ENCODE assay signal across 8 cellular contexts in the genomic region with DNA sequence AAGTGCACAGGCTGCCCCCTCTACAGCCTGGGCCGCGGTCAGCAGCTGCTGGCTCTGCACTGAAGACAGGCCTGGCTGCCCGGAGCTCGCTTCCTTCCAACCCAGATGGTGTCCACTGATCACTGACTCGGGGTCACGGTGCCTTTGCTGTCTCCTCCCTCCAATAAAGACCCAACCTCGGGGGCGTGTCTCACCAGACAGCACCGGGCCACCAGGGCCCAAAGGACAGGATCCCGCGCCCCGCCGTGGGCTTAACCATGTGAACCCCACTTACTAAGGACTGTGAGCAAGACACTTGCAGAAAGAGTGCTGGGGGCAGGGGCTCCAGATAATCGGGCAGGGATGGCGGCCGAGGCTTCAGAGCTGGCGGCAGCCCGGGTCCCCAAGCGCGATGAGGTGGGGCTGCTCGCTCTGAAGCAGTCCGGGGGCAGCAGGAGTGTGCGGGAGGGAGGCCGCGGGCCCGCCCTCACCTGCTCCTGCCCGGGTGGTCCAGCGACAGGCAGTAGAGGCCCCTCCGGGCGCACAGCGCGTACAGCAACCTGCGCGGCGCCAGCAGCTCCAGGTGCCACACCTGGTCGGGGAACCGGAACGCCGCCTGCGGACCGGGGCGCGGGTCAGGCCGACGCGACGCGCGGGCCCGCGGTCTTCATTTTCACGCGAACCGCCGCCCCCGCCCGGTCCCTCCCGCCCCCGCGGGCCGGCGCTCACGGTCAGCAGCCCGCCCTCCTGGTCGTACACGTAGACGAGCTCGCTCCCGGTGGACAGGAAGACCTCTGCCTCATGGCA. TPM values are rescaled to one million over a fixed set of nuclear protein-coding genes. Genes with fewer than 3 reads are reported as not detected.
DNase-seq lines count a peak whose midpoint lies in the region; ATAC-seq and TF ChIP-seq lines count a peak whose summit lies in the region.

No MANE protein-coding gene starts in this region.

- peaks cover 22% of the 10 kb centered on the region for H3K36me3 ChIP-seq in BJ (ENCODE audit: control insufficient read depth, insufficient read depth, low read length)
- peaks cover 49% of the 10 kb centered on the region for H3K36me3 ChIP-seq in OCI-LY7 (ENCODE audit: insufficient read depth, low read length)
- H3K36me3 ChIP-seq in lung (ENCODE audit: control insufficient read depth in 2 of 2, insufficient read depth in 2 of 2, low read length in 2 of 2) = peaks cover 0 to 35% of the 10 kb centered on the region in 2 donors
- peaks cover 3% of the 10 kb centered on the region for H3K36me3 ChIP-seq in urinary bladder (ENCODE audit: insufficient read depth)

- H3K4me3 ChIP-seq in BJ (ENCODE audit: low read depth, low read length) (peak overlapping the region; percentile 95), OCI-LY7 (ENCODE audit: low read depth, low read length, poor library complexity, severe bottlenecking) (peak overlapping the region; percentile 88), coronary artery (peak overlapping the region; percentile 78), lung (peak overlapping the region; percentile 87), urinary bladder (ENCODE audit: low read depth, low read length) (peak overlapping the region; percentile 95)

- intact Hi-C loops in OCI-LY7 (cut with micrococcal nuclease; ENCODE audit: unreplicated experiment) = loop anchor here (1.0 to 5.0 kb wide), 6 partner anchors 34 to 299 kb away; a partner anchor contains a TSS

- H3K9me2 ChIP-seq in OCI-LY7 (ENCODE audit: insufficient read depth, low read length) = no peaks in the 10 kb centered on the region

- peak overlapping the region; percentile 80 for H3K27ac ChIP-seq in OCI-LY7 (ENCODE audit: low read depth, low read length, poor library complexity, severe bottlenecking)
- H3K27ac ChIP-seq in coronary artery = peak overlapping the region; percentile 57 to 91
- peak overlapping the region; percentile 83 to 87 for H3K27ac ChIP-seq in lung (ENCODE audit: low read depth in 1 of 2, low read length in 1 of 2)
- H3K27ac ChIP-seq in urinary bladder (ENCODE audit: low read depth) = peak overlapping the region; percentile 44

- H3K4me2 ChIP-seq in OCI-LY7 (ENCODE audit: low read length) = peak overlapping the region; percentile 88

- CTCF ChIA-PET in BJ (lab: Yijun Ruan, JAX) (interaction anchor here (0.5 to 5.2 kb wide), 6 partner anchors 9 to 55 kb away, joined by 3 to 35 read pairs (median 4); no protein-coding TSS in a partner anchor), OCI-LY7 (lab: Charles Lee; ENCODE audit: unreplicated experiment) (interaction anchor here (0.7 kb wide), 1 partner anchor 49 kb away, joined by 3 read pairs; no protein-coding TSS in a partner anchor)

- WGBS in lung, 2 donors = 2 to 4% methylated on average over 45 to 69 of the region's 69 CpGs
- WGBS in urinary bladder = 1% methylated on average over 69 of the region's 69 CpGs

- H4K20me1 ChIP-seq in OCI-LY7 (ENCODE audit: insufficient read depth, low read length) = no peaks in the 10 kb centered on the region

- peaks cover 9% of the 10 kb centered on the region; the same call in 1 of the 2 replicates for H3K79me2 ChIP-seq in OCI-LY7 (ENCODE audit: insufficient read depth, low read depth, low read length)

- H3K27me3 ChIP-seq in BJ (ENCODE audit: control insufficient read depth, insufficient read depth, low read length) = no peaks in the 10 kb centered on the region
- no peaks in the 10 kb centered on the region for H3K27me3 ChIP-seq in lung (ENCODE audit: control insufficient read depth, insufficient read depth)

- H3K4me1 ChIP-seq in OCI-LY7 (ENCODE audit: insufficient read depth, low read length, poor library complexity, severe bottlenecking) (peaks cover 25% of the 10 kb centered on the region), lung (ENCODE audit: control insufficient read depth in 2 of 2, insufficient read depth in 2 of 2, low read length in 2 of 2) (peaks cover 0 to 19% of the 10 kb centered on the region in 2 donors), urinary bladder (ENCODE audit: insufficient read depth) (no peaks in the 10 kb centered on the region)

- ATAC-seq in GM21526 (IDR thresholded peaks at IDR 0.05; ENCODE audit: low FRiP score, unreplicated experiment) = peak; percentile 25
- ATAC-seq in lung (ENCODE audit: insufficient read depth, low FRiP score) = peak; percentile 16

- 0 out of 2 replicates have a peak, but pooled peaks have one; percentile 10 for TF ChIP-seq CTCF in BJ (IDR thresholded peaks at IDR 0.05; ENCODE audit: insufficient read depth, low read depth, low read length)
- TF ChIP-seq CTCF in OCI-LY7 (conservative IDR thresholded peaks at IDR 0.05; ENCODE audit: low read length) = no peak
- no peak for TF ChIP-seq CTCF in coronary artery (IDR thresholded peaks at IDR 0.05)
- no peak for TF ChIP-seq CTCF in lung (IDR thresholded peaks at IDR 0.05; ENCODE audit: control extremely low read depth, extremely low read depth)

- peak overlapping the region; percentile 85 for H2AFZ ChIP-seq in OCI-LY7 (ENCODE audit: low read length)

- no TSS peak for BruUV-seq in OCI-LY7 (replicated peaks; lab: Mats Ljungman, UMichigan)

- POLR2A ChIA-PET in BJ (lab: Charles Lee) (no interaction called here), OCI-LY7 (lab: Charles Lee) (interaction anchor here (0.6 to 2.7 kb wide), 5 partner anchors 10 to 37 kb away, joined by 3 to 15 read pairs (median 5); no protein-coding TSS in a partner anchor)

- no peak for DNase-seq in BJ (ENCODE audit: low read depth)
- peak; percentile 56 for DNase-seq in OCI-LY7 (ENCODE audit: low spot score)
- no peak for DNase-seq in coronary artery (ENCODE audit: low spot score)
- DNase-seq in lung (ENCODE audit: low spot score) = peak; percentile 46
- DNase-seq in occipital lobe (lab: John Stamatoyannopoulos, UW) = no peak
- DNase-seq in NCI-H1930 (lab: John Stamatoyannopoulos, UW) = no peak

- no peaks in the 10 kb centered on the region for H3K9me3 ChIP-seq in OCI-LY7 (ENCODE audit: low read length)
- H3K9me3 ChIP-seq in lung (ENCODE audit: control insufficient read depth in 2 of 2, insufficient read depth in 1 of 2, low read length in 1 of 2) = no peaks in the 10 kb centered on the region

RNA-seq across cellular contexts. Expression of a gene that starts 0.5 kb away (rescaled TPM):
- 7.5 and 11.2 TPM in 2 replicates for polyA plus RNA-seq in BJ (2011; rRNA removed)
- 9.0 and 10.3 TPM in 2 replicates for polyA minus RNA-seq in BJ (2011; rRNA and poly(A)+ RNA removed)
- 51.1 and 65.2 TPM in 2 replicates for total RNA-seq in OCI-LY7 (2014; rRNA removed; shearing (Covaris generic))
- 64.4 and 74.2 TPM in 2 replicates for total RNA-seq in OCI-LY7 (2022)
- total RNA-seq in lung = 10 to 100 TPM; 20.8 to 34.4 TPM
- polyA plus RNA-seq in lung = 10 to 100 TPM; 21.4 to 29.3 TPM
- 14.0 TPM for total RNA-seq in urinary bladder
- polyA plus RNA-seq in urinary bladder = 21.0 TPM
- 24.2 TPM for total RNA-seq in occipital lobe

RNA-seq across cellular contexts. Expression of a gene that starts 23.5 kb away (rescaled TPM):
- 1.1 and 1.3 TPM in 2 replicates for polyA plus RNA-seq in BJ (2011; rRNA removed)
- polyA minus RNA-seq in BJ (2011; rRNA and poly(A)+ RNA removed) = 1.3 and 1.9 TPM in 2 replicates
- total RNA-seq in OCI-LY7 (2014; rRNA removed; shearing (Covaris generic)) = 1.3 and 1.6 TPM in 2 replicates
- total RNA-seq in OCI-LY7 (2022) = 4.3 and 6.7 TPM in 2 replicates
- 1 to 10 TPM; 2.1 to 3.9 TPM for total RNA-seq in lung
- 1 to 10 TPM in 1 of 2 donors, under 1 TPM in 1; 0.46 to 1.8 TPM for polyA plus RNA-seq in lung
- 0.69 TPM for total RNA-seq in urinary bladder
- polyA plus RNA-seq in urinary bladder = 0.43 TPM
- 5.6 TPM for total RNA-seq in occipital lobe

RNA-seq across cellular contexts. Expression of a gene that starts 39.1 kb away (rescaled TPM):
- polyA plus RNA-seq in BJ (2011; rRNA removed) = 2,988 and 3,774 TPM in 2 replicates
- 4,016 and 6,647 TPM in 2 replicates for polyA minus RNA-seq in BJ (2011; rRNA and poly(A)+ RNA removed)
- total RNA-seq in OCI-LY7 (2014; rRNA removed; shearing (Covaris generic)) = 2,245 and 2,707 TPM in 2 replicates
- 2,459 and 2,894 TPM in 2 replicates for total RNA-seq in OCI-LY7 (2022)
- 1,000 to 10,000 TPM; 3,059 to 3,066 TPM for total RNA-seq in lung
- 1,000 to 10,000 TPM; 1,461 to 4,301 TPM for polyA plus RNA-seq in lung
- total RNA-seq in urinary bladder = 2,267 TPM
- polyA plus RNA-seq in urinary bladder = 2,840 TPM
- total RNA-seq in occipital lobe = 3,469 TPM

Comparison
In these comparisons a context has a peak if more than half of its experiments do, and no peak if none do; other contexts are left out.
1. DNase-seq: peak in OCI-LY7 (single experiment) and lung (single experiment); none in BJ (single experiment), coronary artery (single experiment), occipital lobe (single experiment) and NCI-H1930 (0 of 2).
2. Peak in every context shown above with its lines, with median percentiles within 50 percentile points of each other: H3K4me3 ChIP-seq and H3K27ac ChIP-seq.